ENCODE assay signal across 16 cellular contexts in the genomic region with DNA sequence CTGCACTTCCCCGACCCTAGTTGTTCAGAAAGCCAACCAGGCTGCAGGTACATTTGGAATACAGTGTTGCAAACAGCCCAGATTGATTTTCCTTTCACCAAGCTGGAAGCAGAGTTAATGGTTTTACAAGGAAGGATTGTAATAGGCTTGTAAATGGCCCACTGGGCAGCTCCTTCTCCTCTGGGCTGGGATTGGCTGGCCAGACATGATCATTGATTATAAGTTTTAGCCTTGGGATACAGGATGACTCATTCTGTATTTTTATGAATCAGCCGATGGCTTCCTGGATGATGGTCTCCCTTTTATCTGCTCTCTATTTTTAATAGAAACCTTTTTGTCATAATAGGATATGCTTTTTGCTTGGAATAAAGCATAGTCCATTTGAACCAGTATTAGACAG. TPM values are rescaled to one million over a fixed set of nuclear protein-coding genes. Genes with fewer than 3 reads are reported as not detected.
"Had no signal": no experiment of that assay in that cellular context is flagged by ENCODE, and none has a peak within 500 bp of the region (broad histone marks: within the 10 kb centered on the region; RNA-seq: fewer than 3 reads in every experiment).

No MANE protein-coding gene starts in this region.

- H3K4me3 ChIP-seq: esophagus muscularis mucosa, pancreas, spleen, stomach, testis, upper lobe of right lung had no signal

- H3K27me3 ChIP-seq: ascending aorta, testis had no signal

- H3K36me3 ChIP-seq: ascending aorta, esophagus muscularis mucosa, pancreas, spleen, stomach, upper lobe of right lung had no signal

- H3K9me3 ChIP-seq: ascending aorta, esophagus muscularis mucosa, pancreas, spleen, stomach, testis, upper lobe of right lung had no signal

- DNase-seq: activated CD4-positive, alpha-beta T cell treated with anti-CD3 and anti-CD28 coated beads, Interleukin-2, amount 50 U/mL, for 48 hours; activated naive CD4-positive, alpha-beta T cell treated with anti-CD3 and anti-CD28 coated beads for 36 hours; activated naive CD8-positive, alpha-beta T cell treated with anti-CD3 and anti-CD28 coated beads, Interleukin-2, amount 50 U/mL, for 24 hours; hippocampal formation; pancreas; spleen; stomach; T-helper 1 cell; T1000; testis; upper lobe of right lung had no signal

- H3K27ac ChIP-seq: esophagus muscularis mucosa, pancreas, spleen, stomach, testis, upper lobe of right lung had no signal

- ATAC-seq: activated naive CD8-positive, alpha-beta T cell treated with anti-CD3 and anti-CD28 coated beads, Interleukin-2, amount 50 U/mL, for 24 hours; activated T-helper 17 cell treated with anti-CD3 and anti-CD28 coated beads, Interleukin-2, amount 50 U/mL, for 72 hours; sciatic nerve; upper lobe of right lung had no signal

RNA-seq across cellular contexts. Expression of gene VAT1L, which starts 2.6 kb away (rescaled TPM):
- total RNA-seq: activated naive CD4-positive, alpha-beta T cell treated with anti-CD3 and anti-CD28 coated beads for 36 hours; activated T-helper 17 cell treated with anti-CD3 and anti-CD28 coated beads, Interleukin-2, amount 50 U/mL, for 72 hours; myocyte had no signal
